Comparison of ENCODE assay signal across 11 cellular contexts in the genomic region with DNA sequence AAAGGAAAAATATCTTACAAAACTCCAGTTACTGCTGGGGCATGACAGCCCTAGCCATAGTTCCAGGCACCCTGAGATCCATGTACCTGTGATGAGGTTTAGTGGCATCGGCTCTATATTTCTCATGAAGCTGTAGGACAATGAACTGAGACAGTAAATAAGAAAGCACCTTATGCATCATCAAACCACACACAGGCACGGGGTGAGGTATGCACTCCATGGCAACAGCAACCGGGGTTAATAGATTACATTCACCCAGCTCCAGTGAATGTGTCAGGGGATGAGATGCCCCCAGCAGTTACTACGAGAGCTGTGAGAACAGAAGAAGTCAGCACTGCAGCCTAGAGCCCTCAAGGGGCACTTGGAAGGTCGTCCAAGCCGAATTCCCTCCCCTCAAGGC.
A peak's percentile ranks its signal among the peaks of the same experiment; 100 is the strongest.
DNase-seq lines count a peak whose midpoint lies in the region; ATAC-seq and TF ChIP-seq lines count a peak whose summit lies in the region.
"Had no signal": no experiment of that assay in that cellular context is flagged by ENCODE, and none has a peak within 500 bp of the region (broad histone marks: within the 10 kb centered on the region; RNA-seq: fewer than 3 reads in every experiment).

No MANE protein-coding gene starts in this region.

- ATAC-seq in GM18858 (IDR thresholded peaks at IDR 0.05; ENCODE audit: unreplicated experiment) (peak; percentile 62), GM19468 (IDR thresholded peaks at IDR 0.05; ENCODE audit: extremely low read depth, unreplicated experiment) (peak; percentile 58), HG03378 (IDR thresholded peaks at IDR 0.05; ENCODE audit: unreplicated experiment) (peak; percentile 93), GM21529 (IDR thresholded peaks at IDR 0.05; ENCODE audit: unreplicated experiment) (no peak)
- ATAC-seq: esophagus mucosa had no signal

- H3K4me3 ChIP-seq in epithelial cell of proximal tubule (ENCODE audit: low read depth, low read length) = no peak overlapping the region

- peak; percentile 54 for DNase-seq in epithelial cell of proximal tubule (ENCODE audit: low read depth)
- no peak for DNase-seq in NCI-H1694 treated with DMSO at 0.1 percent for 48 hours (lab: John Stamatoyannopoulos, UW)
- no peak for DNase-seq in NCI-H1092 treated with DMSO at 0.1 percent for 48 hours (lab: John Stamatoyannopoulos, UW)
- DNase-seq: amniotic stem cell, NCI-H2029 treated with DMSO at 0.1 percent for 48 hours, OCI-M1 had no signal

- no peak for TF ChIP-seq CTCF in epithelial cell of proximal tubule (conservative IDR thresholded peaks at IDR 0.05; ENCODE audit: low read depth, low read length)
